In the genomic region with DNA sequence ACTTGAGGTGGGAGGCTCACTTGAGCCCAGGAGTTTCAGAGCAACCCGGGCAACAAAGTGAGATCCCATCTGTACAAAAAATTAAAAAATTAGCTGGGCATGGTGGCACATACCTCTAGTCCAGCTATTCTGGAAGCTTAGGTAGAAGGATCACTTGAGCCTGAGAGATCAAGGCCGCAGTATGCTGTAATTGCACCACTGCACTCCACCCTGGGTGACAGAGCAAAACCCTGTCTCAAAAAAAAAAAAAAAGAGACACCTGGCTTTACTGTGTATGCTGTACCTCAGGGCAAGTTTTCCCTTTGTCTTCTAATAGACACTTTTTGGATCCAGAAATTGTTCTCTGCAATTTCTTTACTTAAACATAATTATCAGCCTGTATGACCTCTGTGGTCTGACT, we compare ENCODE assay signal across 18 cellular contexts.
"Had no signal": no experiment of that assay in that cellular context is flagged by ENCODE, and none has a peak within 500 bp of the region (broad histone marks: within the 10 kb centered on the region; RNA-seq: fewer than 3 reads in every experiment).

No MANE protein-coding gene starts in this region.

- DNase-seq: cerebellar nuclear complex; colonic mucosa; dermis blood vessel endothelial cell; erythroblast; gastrocnemius medialis; immature natural killer cell; left ventricle myocardium inferior; lower lobe of right lung; midbrain; naive thymus-derived CD4-positive, alpha-beta T cell; posterior cingulate gyrus; small intestine; stimulated activated CD4-positive, alpha-beta T cell treated with anti-CD3 and anti-CD28 coated beads, Interleukin-12 subunit alpha, Interleukin-12 subunit beta, amount 100 ng/mL, for 4 hours; stimulated activated naive CD4-positive, alpha-beta T cell; stomach; substantia nigra; transverse colon had no signal

- H3K4me3 ChIP-seq: colonic mucosa, gastrocnemius medialis, left ventricle myocardium inferior, lower lobe of right lung, stomach, thoracic aorta, transverse colon had no signal

- ATAC-seq: gastrocnemius medialis; lower lobe of right lung; naive thymus-derived CD4-positive, alpha-beta T cell had no signal

- H3K9me3 ChIP-seq: colonic mucosa, gastrocnemius medialis, left ventricle myocardium inferior, lower lobe of right lung, stomach, thoracic aorta, transverse colon had no signal

- H3K27ac ChIP-seq: colonic mucosa, gastrocnemius medialis, left ventricle myocardium inferior, lower lobe of right lung, thoracic aorta, transverse colon had no signal

- H3K4me1 ChIP-seq: colonic mucosa, gastrocnemius medialis, left ventricle myocardium inferior, lower lobe of right lung had no signal

- H3K27me3 ChIP-seq: colonic mucosa, gastrocnemius medialis, stomach, transverse colon had no signal
